Comparison of ENCODE assay signal across 1 cellular context in genomic region chrX:51555836-51556235, GRCh38. TPM values are rescaled to one million over a fixed set of nuclear protein-coding genes. Genes with fewer than 3 reads are reported as not detected.
"Had no signal": no experiment of that assay in that cellular context is flagged by ENCODE, and none has a peak within 500 bp of the region (broad histone marks: within the 10 kb centered on the region; RNA-seq: fewer than 3 reads in every experiment).

No MANE protein-coding gene starts in this region.

RNA-seq across cellular contexts. Expression of gene NUDT11, which starts 59.4 kb away (rescaled TPM):
- total RNA-seq: HepG2 had no signal
